In genomic region chr20:50153153-50153499, GRCh38 we compare ENCODE assay signal across 8 cellular contexts. TPM values are rescaled to one million over a fixed set of nuclear protein-coding genes. Genes with fewer than 3 reads are reported as not detected.
DNase-seq lines count a peak whose midpoint lies in the region; ATAC-seq, FAIRE-seq and TF ChIP-seq lines count a peak whose summit lies in the region.

No MANE protein-coding gene starts in this region.

- no peaks in the 10 kb centered on the region for H3K27me3 Mint-ChIP-seq in activated B cell treated with CpG ODN at 0.5 μM for 24 hours
- no peaks in the 10 kb centered on the region for H3K27me3 Mint-ChIP-seq in stimulated activated naive CD8-positive, alpha-beta T cell treated with anti-CD3 and anti-CD28 coated beads, Interleukin-15, Interleukin-2, amounts not matched to agents 100 ng/mL and 50 ng/mL, for 24 hours

- H3K4me1 ChIP-seq in iPS-15b (ENCODE audit: control insufficient read depth, insufficient read depth, low read length) = peaks cover 5% of the 10 kb centered on the region

- peak overlapping the region; percentile 59 for H3K27ac Mint-ChIP-seq in activated B cell treated with CpG ODN at 0.5 μM for 24 hours
- peak overlapping the region; percentile 83 for H3K27ac Mint-ChIP-seq in stimulated activated naive CD8-positive, alpha-beta T cell treated with anti-CD3 and anti-CD28 coated beads, Interleukin-15, Interleukin-2, amounts not matched to agents 100 ng/mL and 50 ng/mL, for 24 hours

- H3K9ac ChIP-seq in iPS-15b (ENCODE audit: low read depth, low read length) = peak overlapping the region; percentile 79

- CTCF ChIA-PET in activated B cell treated with CpG ODN at 0.5 μM for 24 hours (lab: Charles Lee) = interaction anchor here (0.7 to 3.1 kb wide), 8 partner anchors 9 to 82 kb away, joined by 3 to 29 read pairs (median 7); no protein-coding TSS in a partner anchor

- H3K4me3 Mint-ChIP-seq in activated B cell treated with CpG ODN at 0.5 μM for 24 hours = peak overlapping the region; percentile 85
- H3K4me3 Mint-ChIP-seq in stimulated activated naive CD8-positive, alpha-beta T cell treated with anti-CD3 and anti-CD28 coated beads, Interleukin-15, Interleukin-2, amounts not matched to agents 100 ng/mL and 50 ng/mL, for 24 hours = peak overlapping the region; percentile 81

- peaks cover 16% of the 10 kb centered on the region for H3K36me3 Mint-ChIP-seq in activated B cell treated with CpG ODN at 0.5 μM for 24 hours (ENCODE audit: low read depth)
- peaks cover 10% of the 10 kb centered on the region for H3K36me3 Mint-ChIP-seq in stimulated activated naive CD8-positive, alpha-beta T cell treated with anti-CD3 and anti-CD28 coated beads, Interleukin-15, Interleukin-2, amounts not matched to agents 100 ng/mL and 50 ng/mL, for 24 hours (ENCODE audit: low read depth)

- POLR2A ChIA-PET in activated B cell treated with CpG ODN at 0.5 μM for 24 hours (lab: Charles Lee) = interaction anchor here (0.7 to 2.6 kb wide), 11 partner anchors 9 to 340 kb away, joined by 3 to 15 read pairs (median 10); partner anchors contain the start of genes RNF114 and UBE2V1

- FAIRE-seq in H54 (lab: Jason Lieb, UNC) = no peak

- H3K4me3 ChIP-seq in AG10803 (ENCODE audit: low read length) (peak overlapping the region; percentile 86), iPS-15b (ENCODE audit: low read depth, low read length) (peak overlapping the region; percentile 86)

- peaks cover 12% of the 10 kb centered on the region for H3K36me3 ChIP-seq in iPS-15b (ENCODE audit: control insufficient read depth, insufficient read depth, low read length)

- no peaks in the 10 kb centered on the region for H3K9me3 ChIP-seq in iPS-15b (ENCODE audit: control insufficient read depth, insufficient read depth, low read length)

- no peak for DNase-seq in AG10803 (ENCODE audit: low read depth)
- no peak for DNase-seq in activated B cell treated with CpG ODN at 0.5 μM for 24 hours
- no peak for DNase-seq in H54 (ENCODE audit: insufficient read length, low spot score)
- no peak for DNase-seq in NCI-H187 treated with DMSO at 0.1 percent for 48 hours (lab: John Stamatoyannopoulos, UW)
- no peak for DNase-seq in SW 1271 (lab: John Stamatoyannopoulos, UW)

- no peak for TF ChIP-seq POLR2A in H54 (IDR thresholded peaks at IDR 0.05; ENCODE audit: low read depth, low read length)

- TF ChIP-seq CTCF in AG10803 (conservative IDR thresholded peaks at IDR 0.05; ENCODE audit: low read length) (no peak), activated B cell treated with CpG ODN at 0.5 μM for 24 hours (IDR thresholded peaks at IDR 0.05) (no peak)

- H3K9me3 Mint-ChIP-seq in activated B cell treated with CpG ODN at 0.5 μM for 24 hours = no peaks in the 10 kb centered on the region
- no peaks in the 10 kb centered on the region for H3K9me3 Mint-ChIP-seq in stimulated activated naive CD8-positive, alpha-beta T cell treated with anti-CD3 and anti-CD28 coated beads, Interleukin-15, Interleukin-2, amounts not matched to agents 100 ng/mL and 50 ng/mL, for 24 hours

- peaks cover 41% of the 10 kb centered on the region for H3K4me1 Mint-ChIP-seq in activated B cell treated with CpG ODN at 0.5 μM for 24 hours
- H3K4me1 Mint-ChIP-seq in stimulated activated naive CD8-positive, alpha-beta T cell treated with anti-CD3 and anti-CD28 coated beads, Interleukin-15, Interleukin-2, amounts not matched to agents 100 ng/mL and 50 ng/mL, for 24 hours (ENCODE audit: low read depth) = peaks cover 44% of the 10 kb centered on the region

- ATAC-seq in GM21619 (IDR thresholded peaks at IDR 0.05; ENCODE audit: unreplicated experiment) (peak; percentile 6), activated B cell treated with CpG ODN at 0.5 μM for 24 hours (ENCODE audit: low read depth) (no peak)

- intact Hi-C loops in activated B cell treated with CpG ODN at 0.5 μM for 24 hours (cut with micrococcal nuclease) = loop anchor here (1.0 kb wide), 2 partner anchors 13 to 40 kb away; partner anchors contain the start of gene UBE2V1

- peaks cover 2% of the 10 kb centered on the region for H3K27me3 ChIP-seq in iPS-15b (ENCODE audit: control insufficient read depth, insufficient read depth, low read length)

RNA-seq across cellular contexts. Expression of gene PEDS1, which starts 0.4 kb away (rescaled TPM):
- 9.8 and 9.9 TPM in 2 replicates for total RNA-seq in activated B cell treated with CpG ODN at 0.5 μM for 24 hours

RNA-seq across cellular contexts. Expression of gene CEBPB, which starts 37.5 kb away (rescaled TPM):
- 22.2 and 23.5 TPM in 2 replicates for total RNA-seq in activated B cell treated with CpG ODN at 0.5 μM for 24 hours

RNA-seq across cellular contexts. Expression of gene UBE2V1, which starts 40.2 kb away (rescaled TPM):
- total RNA-seq in activated B cell treated with CpG ODN at 0.5 μM for 24 hours = 147 and 166 TPM in 2 replicates
